In the genomic region with DNA sequence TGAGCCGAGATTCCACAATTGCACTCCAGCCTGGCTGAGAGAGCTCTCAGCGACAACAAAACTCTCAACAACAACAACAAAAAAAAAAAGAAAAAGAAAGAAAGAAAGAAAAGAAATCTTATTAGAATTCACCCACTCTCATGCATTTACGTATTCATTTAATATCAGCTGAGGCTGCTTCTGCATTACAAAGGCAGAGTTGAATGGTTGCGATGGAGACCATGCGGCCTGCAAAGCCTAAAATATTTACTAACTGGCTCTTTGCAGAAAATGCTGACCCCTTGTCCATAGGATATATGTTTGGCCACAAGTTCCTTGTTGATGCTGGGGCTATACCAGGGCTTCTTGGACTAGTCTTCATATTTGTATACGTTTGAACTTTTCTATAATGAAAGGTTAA, we compare ENCODE assay signal across 20 cellular contexts.
DNase-seq lines count a peak whose midpoint lies in the region; TF ChIP-seq lines count a peak whose summit lies in the region.
"Had no signal": no experiment of that assay in that cellular context is flagged by ENCODE, and none has a peak within 500 bp of the region (broad histone marks: within the 10 kb centered on the region; RNA-seq: fewer than 3 reads in every experiment).

No MANE protein-coding gene starts in this region.

- no peaks in the 10 kb centered on the region for H3K27me3 ChIP-seq in HAP-1 (ENCODE audit: low read depth)
- H3K27me3 ChIP-seq in dorsolateral prefrontal cortex = no peaks in the 10 kb centered on the region
- H3K27me3 ChIP-seq in neural progenitor cell = no peaks in the 10 kb centered on the region
- H3K27me3 ChIP-seq: BE2C had no signal

- H4K20me1 ChIP-seq in neural progenitor cell (ENCODE audit: low read depth) = peaks cover 63% of the 10 kb centered on the region

- peak overlapping the region in 55 of 59 donors; percentile 16 to 98 (median 94) for H3K27ac ChIP-seq in dorsolateral prefrontal cortex
- peak overlapping the region; percentile 58 for H3K27ac ChIP-seq in neural progenitor cell
- H3K27ac ChIP-seq: HL-60 had no signal

- peaks cover 2% of the 10 kb centered on the region for H3K27me3 Mint-ChIP-seq in neural progenitor cell (ENCODE audit: insufficient read depth, low read depth)
- no peaks in the 10 kb centered on the region for H3K27me3 Mint-ChIP-seq in T-helper 2 cell treated with Interferon-gamma antibody and Interleukin-4, amounts not matched to agents 5 μg/mL and 100 μg/mL, for 36 hours (ENCODE audit: low read depth)
- H3K27me3 Mint-ChIP-seq: CD4-positive, CD25-positive, alpha-beta regulatory T cell; CD8-positive, alpha-beta memory T cell; IgD-negative memory B cell had no signal

- no peak for TF ChIP-seq CTCF in dorsolateral prefrontal cortex (IDR thresholded peaks at IDR 0.05 in 54 of 56, conservative IDR thresholded peaks at IDR 0.05 in 2 of 56; ENCODE audit: low read depth in 1 of 56, partially characterized antibody in 56 of 56)
- TF ChIP-seq CTCF in neural progenitor cell (IDR thresholded peaks at IDR 0.05) = no peak

- H3K36me3 ChIP-seq in HAP-1 (replicated peaks) = peaks cover 9% of the 10 kb centered on the region
- H3K36me3 ChIP-seq in neural progenitor cell = peaks cover 2% of the 10 kb centered on the region
- H3K36me3 ChIP-seq: BE2C had no signal

- H3K79me2 ChIP-seq in neural progenitor cell (ENCODE audit: low read depth) = peaks cover 74% of the 10 kb centered on the region

- no peak overlapping the region for H3K4me2 ChIP-seq in neural progenitor cell

- in situ Hi-C loops in HAP-1 (cut with MboI; ENCODE audit: low sequenced_read_pairs) = no loop called here

- no peak overlapping the region for H3K4me3 Mint-ChIP-seq in neural progenitor cell
- no peak overlapping the region for H3K4me3 Mint-ChIP-seq in T-helper 2 cell treated with Interferon-gamma antibody and Interleukin-4, amounts not matched to agents 5 μg/mL and 100 μg/mL, for 36 hours
- H3K4me3 Mint-ChIP-seq: CD4-positive, CD25-positive, alpha-beta regulatory T cell; CD8-positive, alpha-beta memory T cell; IgD-negative memory B cell had no signal

- no peaks in the 10 kb centered on the region for H3K9me3 ChIP-seq in HAP-1
- no peaks in the 10 kb centered on the region for H3K9me3 ChIP-seq in neural progenitor cell (ENCODE audit: low read depth)
- H3K9me3 ChIP-seq: BE2C had no signal

- peaks cover 13% of the 10 kb centered on the region for H3K36me3 Mint-ChIP-seq in neural progenitor cell
- no peaks in the 10 kb centered on the region for H3K36me3 Mint-ChIP-seq in T-helper 2 cell treated with Interferon-gamma antibody and Interleukin-4, amounts not matched to agents 5 μg/mL and 100 μg/mL, for 36 hours (ENCODE audit: low read depth)
- H3K36me3 Mint-ChIP-seq: CD4-positive, CD25-positive, alpha-beta regulatory T cell had no signal

- no peak overlapping the region for H3K9ac ChIP-seq in neural progenitor cell

- peaks cover 43% of the 10 kb centered on the region for H3F3A ChIP-seq in neural progenitor cell (ENCODE audit: low read depth)

- H3K4me3 ChIP-seq in HAP-1 (no peak overlapping the region), dorsolateral prefrontal cortex (no peak overlapping the region), neural progenitor cell (no peak overlapping the region)

- peaks cover 7% of the 10 kb centered on the region for H3K4me1 ChIP-seq in HAP-1
- H3K4me1 ChIP-seq in neural progenitor cell = peaks cover 36% of the 10 kb centered on the region
- H3K4me1 ChIP-seq: BE2C had no signal

- H3K27ac Mint-ChIP-seq in neural progenitor cell = no peak overlapping the region
- H3K27ac Mint-ChIP-seq in T-helper 2 cell treated with Interferon-gamma antibody and Interleukin-4, amounts not matched to agents 5 μg/mL and 100 μg/mL, for 36 hours = no peak overlapping the region
- H3K27ac Mint-ChIP-seq: CD4-positive, CD25-positive, alpha-beta regulatory T cell; CD8-positive, alpha-beta memory T cell; IgD-negative memory B cell had no signal

- peaks cover 34% of the 10 kb centered on the region for H3K4me1 Mint-ChIP-seq in neural progenitor cell
- peaks cover 6% of the 10 kb centered on the region for H3K4me1 Mint-ChIP-seq in T-helper 2 cell treated with Interferon-gamma antibody and Interleukin-4, amounts not matched to agents 5 μg/mL and 100 μg/mL, for 36 hours (ENCODE audit: low read depth)
- H3K4me1 Mint-ChIP-seq: IgD-negative memory B cell had no signal

- intact Hi-C loops in dorsolateral prefrontal cortex (cut with DNase I) = no loop called here

- H2AFZ ChIP-seq in neural progenitor cell (replicated peaks) = no peak overlapping the region

- DNase-seq in HAP-1 (ENCODE audit: low spot score in 2 of 2) = peak; percentile 67 to 77
- DNase-seq in dorsolateral prefrontal cortex = no peak
- no peak for DNase-seq in neural progenitor cell (ENCODE audit: low spot score)
- no peak for DNase-seq in DMS 273 (lab: John Stamatoyannopoulos, UW; ENCODE audit: unreplicated experiment)
- DNase-seq in T-helper 2 cell treated with Interferon-gamma antibody and Interleukin-4, amounts not matched to agents 5 μg/mL and 100 μg/mL, for 36 hours (ENCODE audit: low spot score) = no peak
- no peak for DNase-seq in NCI-H2029 (lab: John Stamatoyannopoulos, UW)
- DNase-seq: ACHN; BE2C; C1 segment of cervical spinal cord; CD4-positive, CD25-positive, alpha-beta regulatory T cell; CD8-positive, alpha-beta memory T cell; COR-L47; DMS153; DMS79; GDM1; GOT3; HCEC 1CT; KBM-7 had no signal

- H3K9me3 Mint-ChIP-seq in neural progenitor cell = no peaks in the 10 kb centered on the region
- no peaks in the 10 kb centered on the region for H3K9me3 Mint-ChIP-seq in T-helper 2 cell treated with Interferon-gamma antibody and Interleukin-4, amounts not matched to agents 5 μg/mL and 100 μg/mL, for 36 hours
- H3K9me3 Mint-ChIP-seq: CD4-positive, CD25-positive, alpha-beta regulatory T cell; CD8-positive, alpha-beta memory T cell; IgD-negative memory B cell had no signal

Comparison
In these comparisons a context has a peak if more than half of its experiments do, and no peak if none do; other contexts are left out.
1. DNase-seq: peak in HAP-1 (2 of 2); none in dorsolateral prefrontal cortex (0 of 10), neural progenitor cell (single experiment), DMS 273 (single experiment), T-helper 2 cell treated with Interferon-gamma antibody and Interleukin-4, amounts not matched to agents 5 μg/mL and 100 μg/mL, for 36 hours (single experiment) and NCI-H2029 (single experiment).